ENCODE assay signal across 1 cellular context in the genomic region with DNA sequence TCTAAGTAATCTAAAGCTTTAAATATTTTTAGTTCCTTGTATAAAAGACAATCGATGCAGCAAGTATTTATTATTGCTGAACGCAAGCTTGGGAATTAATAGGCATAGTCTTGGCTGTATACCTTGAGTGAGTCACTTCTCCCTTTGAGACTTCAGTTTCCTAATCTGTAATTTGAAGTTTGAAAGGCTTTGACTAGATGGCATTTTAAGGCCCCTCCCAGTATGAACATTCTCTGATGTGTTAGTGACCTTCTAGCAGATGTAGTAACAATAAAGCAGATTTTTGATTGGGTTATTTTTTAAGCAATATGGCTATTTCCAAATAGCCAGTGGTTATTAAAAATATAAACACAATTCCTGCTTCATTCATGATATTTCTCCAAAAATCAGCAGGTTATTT.
A peak's percentile ranks its signal among the peaks of the same experiment; 100 is the strongest.
TF ChIP-seq lines count a peak whose summit lies in the region.

No MANE protein-coding gene starts in this region.

TF ChIP-seq in K562, 482 proteins besides CTCF, POLR2A, EP300 and RAD21:
- TF ChIP-seq ZNF609 (CRISPR knock-in tag; IDR thresholded peaks at IDR 0.05; ENCODE audit: borderline replicate concordance) (no peak), SMC3 (conservative IDR thresholded peaks at IDR 0.05; ENCODE audit: insufficient read depth, low read depth, low read length) (no peak), HIVEP1 (CRISPR knock-in tag; IDR thresholded peaks at IDR 0.05) (no peak), FOSL1 (tag; conservative IDR thresholded peaks at IDR 0.05) (peak; percentile 34; the same call in 1 of the 2 replicates), ZNF586 (CRISPR knock-in tag; conservative IDR thresholded peaks at IDR 0.05) (no peak)
TF ChIP-seq in K562: peak in this region for 1.
